25 cellular contexts compared by ENCODE assay signal in genomic region chr20:23062632-23063031, GRCh38. TPM values are rescaled to one million over a fixed set of nuclear protein-coding genes. Genes with fewer than 3 reads are reported as not detected.
DNase-seq lines count a peak whose midpoint lies in the region; ATAC-seq and TF ChIP-seq lines count a peak whose summit lies in the region.
"Had no signal": no experiment of that assay in that cellular context is flagged by ENCODE, and none has a peak within 500 bp of the region (broad histone marks: within the 10 kb centered on the region; RNA-seq: fewer than 3 reads in every experiment).

No MANE protein-coding gene starts in this region.

- H3K36me3 Mint-ChIP-seq in stimulated activated naive B cell treated with anti-CD40 and anti-IgM and Interleukin-4, amounts not matched to agents 10 μg/mL and 1 μg/mL and 100 μg/mL, for 72 hours = no peaks in the 10 kb centered on the region
- H3K36me3 Mint-ChIP-seq: CD4-positive, alpha-beta memory T cell; naive thymus-derived CD4-positive, alpha-beta T cell; stimulated activated memory B cell treated with anti-CD40 and anti-IgM and Interleukin-4, amounts not matched to agents 10 μg/mL and 1 μg/mL and 100 μg/mL, for 72 hours had no signal

- H3K4me2 ChIP-seq in BLaER1 treated with 17β-estradiol and CSF1 and Interleukin-3, amounts not matched to agents 10 nM and 100 nM = peak overlapping the region; percentile 58 to 79 (median 71)

- H3K27ac Mint-ChIP-seq in stimulated activated naive B cell treated with anti-CD40 and anti-IgM and Interleukin-4, amounts not matched to agents 10 μg/mL and 1 μg/mL and 100 μg/mL, for 72 hours = peak overlapping the region; percentile 48
- H3K27ac Mint-ChIP-seq: activated CD8-positive, alpha-beta T cell treated with anti-CD3 and anti-CD28 coated beads for 36 hours; CD4-positive, alpha-beta memory T cell; naive thymus-derived CD4-positive, alpha-beta T cell; stimulated activated memory B cell treated with anti-CD40 and anti-IgM and Interleukin-4, amounts not matched to agents 10 μg/mL and 1 μg/mL and 100 μg/mL, for 72 hours had no signal

- H3K36me3 ChIP-seq in BLaER1 treated with 17β-estradiol and CSF1 and Interleukin-3, amounts not matched to agents 10 nM and 100 nM = no peaks in the 10 kb centered on the region
- no peaks in the 10 kb centered on the region for H3K36me3 ChIP-seq in SJCRH30
- H3K36me3 ChIP-seq: HAP-1 had no signal

- no peaks in the 10 kb centered on the region for H4K20me1 ChIP-seq in BLaER1 treated with 17β-estradiol and CSF1 and Interleukin-3, amounts not matched to agents 10 nM and 100 nM

- no peak for ATAC-seq in stimulated activated naive B cell treated with anti-CD40 and anti-IgM and Interleukin-4, amounts not matched to agents 10 μg/mL and 1 μg/mL and 100 μg/mL, for 72 hours (replicated peaks)
- ATAC-seq in HG03378 (IDR thresholded peaks at IDR 0.05; ENCODE audit: unreplicated experiment) (no peak), GM21447 (IDR thresholded peaks at IDR 0.05; ENCODE audit: unreplicated experiment) (no peak)
- ATAC-seq: activated CD8-positive, alpha-beta T cell treated with anti-CD3 and anti-CD28 coated beads for 36 hours; Panc1 had no signal

- TF ChIP-seq CTCF in fibroblast of the aortic adventitia (IDR thresholded peaks at IDR 0.05; ENCODE audit: insufficient read depth, low read length) = no peak

- no peak overlapping the region for H3K4me3 Mint-ChIP-seq in stimulated activated naive B cell treated with anti-CD40 and anti-IgM and Interleukin-4, amounts not matched to agents 10 μg/mL and 1 μg/mL and 100 μg/mL, for 72 hours
- H3K4me3 Mint-ChIP-seq: activated CD8-positive, alpha-beta T cell treated with anti-CD3 and anti-CD28 coated beads for 36 hours; CD4-positive, alpha-beta memory T cell; naive thymus-derived CD4-positive, alpha-beta T cell; stimulated activated memory B cell treated with anti-CD40 and anti-IgM and Interleukin-4, amounts not matched to agents 10 μg/mL and 1 μg/mL and 100 μg/mL, for 72 hours had no signal

- H3K9me3 Mint-ChIP-seq in stimulated activated naive B cell treated with anti-CD40 and anti-IgM and Interleukin-4, amounts not matched to agents 10 μg/mL and 1 μg/mL and 100 μg/mL, for 72 hours = no peaks in the 10 kb centered on the region
- H3K9me3 Mint-ChIP-seq: activated CD8-positive, alpha-beta T cell treated with anti-CD3 and anti-CD28 coated beads for 36 hours; naive thymus-derived CD4-positive, alpha-beta T cell had no signal

- H3K9me3 ChIP-seq in BLaER1 treated with 17β-estradiol and CSF1 and Interleukin-3, amounts not matched to agents 10 nM and 100 nM (replicated peaks in 1 of 11) = no peaks in the 10 kb centered on the region
- no peaks in the 10 kb centered on the region for H3K9me3 ChIP-seq in SJCRH30 (replicated peaks)
- H3K9me3 ChIP-seq: HAP-1, psoas muscle had no signal

- no peak overlapping the region for H3K9ac ChIP-seq in BLaER1 treated with 17β-estradiol and CSF1 and Interleukin-3, amounts not matched to agents 10 nM and 100 nM

- H3K4me3 ChIP-seq in BLaER1 treated with 17β-estradiol and CSF1 and Interleukin-3, amounts not matched to agents 10 nM and 100 nM = no peak overlapping the region
- H3K4me3 ChIP-seq in SJCRH30 (no peak overlapping the region), fibroblast of the aortic adventitia (ENCODE audit: low read depth, low read length) (no peak overlapping the region)
- H3K4me3 ChIP-seq: HAP-1, psoas muscle had no signal

- no peaks in the 10 kb centered on the region for H3K27me3 Mint-ChIP-seq in stimulated activated naive B cell treated with anti-CD40 and anti-IgM and Interleukin-4, amounts not matched to agents 10 μg/mL and 1 μg/mL and 100 μg/mL, for 72 hours
- H3K27me3 Mint-ChIP-seq: activated CD8-positive, alpha-beta T cell treated with anti-CD3 and anti-CD28 coated beads for 36 hours; stimulated activated memory B cell treated with anti-CD40 and anti-IgM and Interleukin-4, amounts not matched to agents 10 μg/mL and 1 μg/mL and 100 μg/mL, for 72 hours had no signal

- H3K27ac ChIP-seq in BLaER1 treated with 17β-estradiol and CSF1 and Interleukin-3, amounts not matched to agents 10 nM and 100 nM = no peak overlapping the region
- H3K27ac ChIP-seq in SJCRH30 = peak overlapping the region; percentile 53

- no peaks in the 10 kb centered on the region for H3K27me3 ChIP-seq in BLaER1 treated with 17β-estradiol and CSF1 and Interleukin-3, amounts not matched to agents 10 nM and 100 nM
- no peaks in the 10 kb centered on the region for H3K27me3 ChIP-seq in SJCRH30

- H3K4me1 Mint-ChIP-seq in stimulated activated naive B cell treated with anti-CD40 and anti-IgM and Interleukin-4, amounts not matched to agents 10 μg/mL and 1 μg/mL and 100 μg/mL, for 72 hours = no peaks in the 10 kb centered on the region
- H3K4me1 Mint-ChIP-seq: CD4-positive, alpha-beta memory T cell; stimulated activated memory B cell treated with anti-CD40 and anti-IgM and Interleukin-4, amounts not matched to agents 10 μg/mL and 1 μg/mL and 100 μg/mL, for 72 hours had no signal

- DNase-seq in SJCRH30 = peak in 1 of 2 experiments; percentile 54
- peak; percentile 64 for DNase-seq in fibroblast of the aortic adventitia (ENCODE audit: low read depth)
- no peak for DNase-seq in stimulated activated naive B cell treated with anti-CD40 and anti-IgM and Interleukin-4, amounts not matched to agents 10 μg/mL and 1 μg/mL and 100 μg/mL, for 72 hours
- no peak for DNase-seq in occipital lobe (lab: John Stamatoyannopoulos, UW)
- DNase-seq: activated CD8-positive, alpha-beta T cell treated with anti-CD3 and anti-CD28 coated beads for 36 hours; activated naive CD4-positive, alpha-beta T cell treated with anti-CD3 and anti-CD28 coated beads, Interleukin-2, amount 50 U/mL, for 16 hours; CD4-positive, alpha-beta memory T cell; midbrain; naive thymus-derived CD4-positive, alpha-beta T cell; NCI-H446; stimulated activated CD4-positive, alpha-beta T cell treated with anti-CD3 and anti-CD28 coated beads, Interleukin-15, amount 100 ng/mL, for 24 hours had no signal

- H3K4me1 ChIP-seq in BLaER1 treated with 17β-estradiol and CSF1 and Interleukin-3, amounts not matched to agents 10 nM and 100 nM = peaks cover 43 to 51% (median 46%) of the 10 kb centered on the region in 10 experiments
- peaks cover 61% of the 10 kb centered on the region for H3K4me1 ChIP-seq in SJCRH30
- H3K4me1 ChIP-seq: HAP-1 had no signal

RNA-seq across cellular contexts. Expression of gene THBD, which starts 13.2 kb away (rescaled TPM):
- 0.03 TPM in 1 of 2 replicates, not detected in the other for total RNA-seq in SJCRH30 (2014; rRNA removed; shearing (Covaris generic))
- total RNA-seq in fibroblast of the aortic adventitia (ENCODE audit: low replicate concordance) = 6.7 and 128 TPM in 2 replicates
- 0.94 TPM for total RNA-seq in occipital lobe
- total RNA-seq: A673; activated CD8-positive, alpha-beta T cell treated with anti-CD3 and anti-CD28 coated beads for 36 hours; HepG2; T-helper 2 cell treated with Interferon-gamma antibody and Interleukin-4, amounts not matched to agents 100 ng/mL and 5 ng/mL, for 36 hours had no signal

RNA-seq across cellular contexts. Expression of gene CD93, which starts 23.5 kb away (rescaled TPM):
- total RNA-seq in SJCRH30 (2014; rRNA removed; shearing (Covaris generic)) = not detected in 2 replicates
- total RNA-seq in fibroblast of the aortic adventitia (ENCODE audit: low replicate concordance) (0.27 and 2.0 TPM in 2 replicates), occipital lobe (13.6 TPM)
- total RNA-seq: HepG2, LHCN-M2 had no signal

RNA-seq across cellular contexts. Expression of gene SSTR4, which starts 27.5 kb away (rescaled TPM):
- not detected in 2 replicates for total RNA-seq in SJCRH30 (2014; rRNA removed; shearing (Covaris generic))
- total RNA-seq in fibroblast of the aortic adventitia (ENCODE audit: low replicate concordance) (not detected in 2 replicates), occipital lobe (not detected)
- total RNA-seq: A673; activated CD8-positive, alpha-beta T cell treated with anti-CD3 and anti-CD28 coated beads for 36 hours; CD4-positive, alpha-beta memory T cell; glomerular endothelial cell; HepG2; LHCN-M2; liver; naive thymus-derived CD4-positive, alpha-beta T cell; psoas muscle; T-helper 2 cell treated with Interferon-gamma antibody and Interleukin-4, amounts not matched to agents 100 ng/mL and 5 ng/mL, for 36 hours; urinary bladder had no signal
